ENCODE assay signal across 8 cellular contexts in genomic region chr7:27774717-27775328, GRCh38. TPM values are rescaled to one million over a fixed set of nuclear protein-coding genes. Genes with fewer than 3 reads are reported as not detected.
DNase-seq lines count a peak whose midpoint lies in the region; ATAC-seq and TF ChIP-seq lines count a peak whose summit lies in the region.

No MANE protein-coding gene starts in this region.

- H3K27me3 ChIP-seq in heart left ventricle (no peaks in the 10 kb centered on the region), right atrium auricular region (no peaks in the 10 kb centered on the region), uterus (no peaks in the 10 kb centered on the region)

- no peak for DNase-seq in heart left ventricle
- no peak for DNase-seq in right atrium auricular region (ENCODE audit: low spot score)
- DNase-seq in SW480 (ENCODE audit: low spot score), result peak; percentile 43
- DNase-seq in inferior parietal cortex (ENCODE audit: extremely low spot score), result peak; percentile 29
- DNase-seq in uterus, result no peak
- no peak for DNase-seq in NCI-H2029 (lab: John Stamatoyannopoulos, UW)
- no peak for DNase-seq in G401 (ENCODE audit: low spot score)
- no peak for DNase-seq in ureter (ENCODE audit: low spot score)

- TF ChIP-seq CTCF in heart left ventricle (IDR thresholded peaks at IDR 0.05) (peak; percentile 22 to 69 (median 48)), right atrium auricular region (IDR thresholded peaks at IDR 0.05) (peak in 1 of 2 donors; percentile 59), uterus (IDR thresholded peaks at IDR 0.05) (peak; percentile 33 to 57 (median 42))

- no peak for TF ChIP-seq POLR2A in heart left ventricle (IDR thresholded peaks at IDR 0.05)
- TF ChIP-seq POLR2A in uterus (IDR thresholded peaks at IDR 0.05), result no peak

- peaks cover 0 to 42% (median 15%) of the 10 kb centered on the region in 9 donors for H3K36me3 ChIP-seq in heart left ventricle
- H3K36me3 ChIP-seq in right atrium auricular region, result peaks cover 12% of the 10 kb centered on the region
- H3K36me3 ChIP-seq in uterus, result no peaks in the 10 kb centered on the region

- H3K27ac ChIP-seq in heart left ventricle (no peak overlapping the region), right atrium auricular region (no peak overlapping the region), uterus (no peak overlapping the region)

- H3K4me1 ChIP-seq in heart left ventricle (peaks cover 0 to 26% (median 0%) of the 10 kb centered on the region in 12 donors), right atrium auricular region (no peaks in the 10 kb centered on the region), uterus (no peaks in the 10 kb centered on the region)

- no peak overlapping the region for H3K4me3 ChIP-seq in heart left ventricle
- no peak overlapping the region for H3K4me3 ChIP-seq in right atrium auricular region
- no peak overlapping the region for H3K4me3 ChIP-seq in uterus

- no peak for ATAC-seq in heart left ventricle

- 57 to 61% (median 59%) methylated on average over 2 of the region's 2 CpGs for WGBS in heart left ventricle, 4 donors

- in situ Hi-C loops in G401 (cut with HindIII; ENCODE audit: low sequenced_read_pairs), result no loop called here

- H3K9me3 ChIP-seq in heart left ventricle, result no peaks in the 10 kb centered on the region
- no peaks in the 10 kb centered on the region for H3K9me3 ChIP-seq in right atrium auricular region
- no peaks in the 10 kb centered on the region for H3K9me3 ChIP-seq in uterus

- intact Hi-C loops in heart left ventricle (cut with DNase I) (loop anchor here in 5 of 10 donors (10.0 kb wide), 2 partner anchors 560 to 570 kb away; partner anchors contain the start of gene HOXA13 (in 4 of the 5)), uterus (cut with DNase I; ENCODE audit: low total_unique reads) (no loop called here)

RNA-seq across cellular contexts. Expression of gene TAX1BP1, which starts 34.9 kb away (rescaled TPM):
- 100 to 1,000 TPM; 128 to 190 (median 173) TPM for total RNA-seq in heart left ventricle
- polyA plus RNA-seq in heart left ventricle, result 100 to 1,000 TPM in 1 of 2 donors, 10 to 100 TPM in 1; 91.2 to 147 TPM
- 100 to 1,000 TPM in 1 of 2 donors, 10 to 100 TPM in 1; 90.0 to 124 TPM for total RNA-seq in right atrium auricular region
- total RNA-seq in uterus, result 100 to 1,000 TPM in 1 of 4 donors, 10 to 100 TPM in 3; 46.4 to 121 (median 77.3) TPM
- 25.0 and 27.0 TPM in 2 replicates for total RNA-seq in G401 (2014; rRNA removed; shearing (Covaris generic))
- 146 TPM for total RNA-seq in ureter

Comparison
In these comparisons a context has a peak if more than half of its experiments do, and no peak if none do; other contexts are left out.
1. DNase-seq: peak in SW480 (single experiment) and inferior parietal cortex (single experiment); none in heart left ventricle (0 of 5), right atrium auricular region (single experiment), uterus (0 of 2), NCI-H2029 (single experiment), G401 (single experiment) and ureter (single experiment).